Comparison of ENCODE assay signal across 23 cellular contexts in genomic region chr11:14668733-14669301, GRCh38. TPM values are rescaled to one million over a fixed set of nuclear protein-coding genes. Genes with fewer than 3 reads are reported as not detected.
DNase-seq lines count a peak whose midpoint lies in the region; ATAC-seq and TF ChIP-seq lines count a peak whose summit lies in the region.
"Had no signal": no experiment of that assay in that cellular context is flagged by ENCODE, and none has a peak within 500 bp of the region (broad histone marks: within the 10 kb centered on the region; RNA-seq: fewer than 3 reads in every experiment).

No MANE protein-coding gene starts in this region.

- no peaks in the 10 kb centered on the region for H3K36me3 ChIP-seq in hepatocyte (replicated peaks; ENCODE audit: insufficient read depth, low read depth)

- H3K9me2 ChIP-seq in hepatocyte (replicated peaks; ENCODE audit: insufficient read depth) = no peaks in the 10 kb centered on the region

- peak overlapping the region; percentile 2 for H3K27ac Mint-ChIP-seq in activated CD4-positive, alpha-beta T cell treated with anti-CD3 and anti-CD28 coated beads, Interleukin-2, amount 10 ng/mL, durations not matched to agents 24 days and 14 days
- peak overlapping the region; percentile 13 for H3K27ac Mint-ChIP-seq in activated CD8-positive, alpha-beta T cell treated with anti-CD3 and anti-CD28 coated beads for 36 hours
- H3K27ac Mint-ChIP-seq: stimulated activated memory B cell treated with anti-CD40 and anti-IgM and Interleukin-4, amounts not matched to agents 10 μg/mL and 1 μg/mL and 100 μg/mL, for 72 hours had no signal

- peak overlapping the region; percentile 21 for H3K4me2 ChIP-seq in hepatocyte
- H3K4me2 ChIP-seq: KMS-11 had no signal

- no peaks in the 10 kb centered on the region for H3K27me3 Mint-ChIP-seq in activated CD4-positive, alpha-beta T cell treated with anti-CD3 and anti-CD28 coated beads, Interleukin-2, amount 10 ng/mL, durations not matched to agents 24 days and 14 days
- no peaks in the 10 kb centered on the region for H3K27me3 Mint-ChIP-seq in activated CD8-positive, alpha-beta T cell treated with anti-CD3 and anti-CD28 coated beads for 36 hours
- H3K27me3 Mint-ChIP-seq: stimulated activated memory B cell treated with anti-CD40 and anti-IgM and Interleukin-4, amounts not matched to agents 10 μg/mL and 1 μg/mL and 100 μg/mL, for 72 hours had no signal

- POLR2A ChIA-PET in activated CD8-positive, alpha-beta T cell treated with anti-CD3 and anti-CD28 coated beads for 36 hours (lab: Charles Lee) = interaction anchor here (0.9 kb wide), 1 partner anchor 15 kb away, joined by 3 read pairs; no protein-coding TSS in a partner anchor

- H3K36me3 Mint-ChIP-seq in activated CD4-positive, alpha-beta T cell treated with anti-CD3 and anti-CD28 coated beads, Interleukin-2, amount 10 ng/mL, durations not matched to agents 24 days and 14 days (ENCODE audit: low read depth) = peaks cover 58% of the 10 kb centered on the region
- peaks cover 61% of the 10 kb centered on the region for H3K36me3 Mint-ChIP-seq in activated CD8-positive, alpha-beta T cell treated with anti-CD3 and anti-CD28 coated beads for 36 hours (ENCODE audit: low read depth)
- H3K36me3 Mint-ChIP-seq: stimulated activated memory B cell treated with anti-CD40 and anti-IgM and Interleukin-4, amounts not matched to agents 10 μg/mL and 1 μg/mL and 100 μg/mL, for 72 hours had no signal

- ATAC-seq in activated CD8-positive, alpha-beta T cell treated with anti-CD3 and anti-CD28 coated beads for 36 hours = peak; percentile 43
- ATAC-seq in stimulated activated naive CD8-positive, alpha-beta T cell treated with anti-CD3 and anti-CD28 coated beads, Interleukin-15, Interleukin-2, amounts not matched to agents 100 U/mL and 50 U/mL, for 24 hours = peak; percentile 14
- ATAC-seq in SK-N-SH treated with all-trans-retinoic acid at 6 μM for 48 hours (no peak), GM21786 (IDR thresholded peaks at IDR 0.05; ENCODE audit: unreplicated experiment) (no peak), GM21528 (IDR thresholded peaks at IDR 0.05; ENCODE audit: low FRiP score, unreplicated experiment) (no peak)
- ATAC-seq: esophagus mucosa; GM12878; psoas muscle; stimulated activated memory B cell treated with anti-CD40 and anti-IgM and Interleukin-4, amounts not matched to agents 10 μg/mL and 1 μg/mL and 100 μg/mL, for 72 hours had no signal

- H3K9me3 Mint-ChIP-seq in activated CD4-positive, alpha-beta T cell treated with anti-CD3 and anti-CD28 coated beads, Interleukin-2, amount 10 ng/mL, durations not matched to agents 24 days and 14 days = peaks cover 10% of the 10 kb centered on the region
- peaks cover 15% of the 10 kb centered on the region for H3K9me3 Mint-ChIP-seq in activated CD8-positive, alpha-beta T cell treated with anti-CD3 and anti-CD28 coated beads for 36 hours

- CTCF ChIA-PET in activated CD8-positive, alpha-beta T cell treated with anti-CD3 and anti-CD28 coated beads for 36 hours (lab: Charles Lee) = interaction anchor here (1.1 kb wide), 2 partner anchors 15 to 105 kb away, joined by 3 read pairs; no protein-coding TSS in a partner anchor

- DNase-seq in activated CD4-positive, alpha-beta T cell treated with anti-CD3 and anti-CD28 coated beads, Interleukin-2, amount 10 ng/mL, durations not matched to agents 24 days and 14 days = no peak
- no peak for DNase-seq in activated CD4-positive, alpha-beta T cell treated with anti-CD3 and anti-CD28 coated beads for 1 hour
- no peak for DNase-seq in activated CD8-positive, alpha-beta T cell treated with anti-CD3 and anti-CD28 coated beads for 36 hours
- DNase-seq in hepatocyte (ENCODE audit: low spot score) = no peak
- no peak for DNase-seq in stimulated activated naive CD8-positive, alpha-beta T cell treated with anti-CD3 and anti-CD28 coated beads, Interleukin-15, Interleukin-2, amounts not matched to agents 100 U/mL and 50 U/mL, for 24 hours
- DNase-seq: activated CD4-positive, alpha-beta T cell treated with anti-CD3 and anti-CD28 coated beads for 4 hours; activated naive CD4-positive, alpha-beta T cell; DMS79 treated with DMSO at 0.1 percent for 48 hours; effector CD4-positive, alpha-beta T cell; hippocampal formation; mammary epithelial cell; NCI-H526 treated with DMSO at 0.1 percent for 48 hours; psoas muscle; T1000 had no signal

- TF ChIP-seq CTCF in activated CD8-positive, alpha-beta T cell treated with anti-CD3 and anti-CD28 coated beads for 36 hours (IDR thresholded peaks at IDR 0.05) = no peak
- TF ChIP-seq CTCF in hepatocyte (IDR thresholded peaks at IDR 0.05; ENCODE audit: poor library complexity) = no peak

- WGBS in hepatocyte (ENCODE audit: low lambda C conversion rate, missing lambda C conversion rate) = 60% methylated on average over 6 of the region's 6 CpGs

- H2AFZ ChIP-seq in hepatocyte = no peak overlapping the region

- H3K4me1 ChIP-seq in hepatocyte (ENCODE audit: insufficient read depth) = peaks cover 8% of the 10 kb centered on the region
- H3K4me1 ChIP-seq: psoas muscle had no signal

- H3K27ac ChIP-seq in hepatocyte = no peak overlapping the region
- H3K27ac ChIP-seq: 22Rv1, KMS-11, psoas muscle had no signal

- H4K20me1 ChIP-seq in hepatocyte (ENCODE audit: insufficient read depth, poor library complexity, severe bottlenecking) = no peaks in the 10 kb centered on the region

- no peak overlapping the region for H3K4me3 Mint-ChIP-seq in activated CD4-positive, alpha-beta T cell treated with anti-CD3 and anti-CD28 coated beads, Interleukin-2, amount 10 ng/mL, durations not matched to agents 24 days and 14 days
- H3K4me3 Mint-ChIP-seq in activated CD8-positive, alpha-beta T cell treated with anti-CD3 and anti-CD28 coated beads for 36 hours = no peak overlapping the region
- H3K4me3 Mint-ChIP-seq: stimulated activated memory B cell treated with anti-CD40 and anti-IgM and Interleukin-4, amounts not matched to agents 10 μg/mL and 1 μg/mL and 100 μg/mL, for 72 hours had no signal

- H3K4me1 Mint-ChIP-seq in activated CD4-positive, alpha-beta T cell treated with anti-CD3 and anti-CD28 coated beads, Interleukin-2, amount 10 ng/mL, durations not matched to agents 24 days and 14 days = peaks cover 29% of the 10 kb centered on the region
- H3K4me1 Mint-ChIP-seq in activated CD8-positive, alpha-beta T cell treated with anti-CD3 and anti-CD28 coated beads for 36 hours (ENCODE audit: low read depth) = peaks cover 45% of the 10 kb centered on the region

- no peaks in the 10 kb centered on the region for H3K27me3 ChIP-seq in hepatocyte

- no peak overlapping the region for H3K4me3 ChIP-seq in hepatocyte
- H3K4me3 ChIP-seq: GM12878, psoas muscle had no signal

- intact Hi-C loops in activated CD4-positive, alpha-beta T cell treated with anti-CD3 and anti-CD28 coated beads, Interleukin-2, amount 10 ng/mL, durations not matched to agents 24 days and 14 days (cut with micrococcal nuclease) = no loop called here
- intact Hi-C loops in activated CD8-positive, alpha-beta T cell treated with anti-CD3 and anti-CD28 coated beads for 36 hours (cut with micrococcal nuclease) = no loop called here

- H3K79me2 ChIP-seq in hepatocyte = no peaks in the 10 kb centered on the region

- H3K9me3 ChIP-seq in hepatocyte (ENCODE audit: low read depth) = no peaks in the 10 kb centered on the region
- H3K9me3 ChIP-seq: psoas muscle had no signal

TF ChIP-seq in SK-N-SH treated with all-trans-retinoic acid at 6 μM for 48 hours, 23 proteins besides CTCF, POLR2A, EP300 and RAD21:
- no peak for TF ChIP-seq PATZ1 (CRISPR knock-in tag; IDR thresholded peaks at IDR 0.05; ENCODE audit: borderline replicate concordance)
- no peak for TF ChIP-seq SNAI2 (CRISPR knock-in tag; IDR thresholded peaks at IDR 0.05)
- no peak for TF ChIP-seq GLIS3 (CRISPR knock-in tag; IDR thresholded peaks at IDR 0.05)
- no peak for TF ChIP-seq CSDC2 (CRISPR knock-in tag; IDR thresholded peaks at IDR 0.05)
- no peak for TF ChIP-seq OSR1 (CRISPR knock-in tag; IDR thresholded peaks at IDR 0.05)
- no peak for TF ChIP-seq PPARA (CRISPR knock-in tag; IDR thresholded peaks at IDR 0.05; ENCODE audit: borderline replicate concordance)
- TF ChIP-seq BACH2 (CRISPR knock-in tag; IDR thresholded peaks at IDR 0.05; ENCODE audit: borderline replicate concordance) = no peak
TF ChIP-seq in SK-N-SH treated with all-trans-retinoic acid at 6 μM for 48 hours: peak in this region for 0.

RNA-seq across cellular contexts. Expression of gene PDE3B, which starts 25.2 kb away (rescaled TPM):
- 49.3 and 52.8 TPM in 2 replicates for total RNA-seq in activated CD4-positive, alpha-beta T cell treated with anti-CD3 and anti-CD28 coated beads, Interleukin-2, amount 10 ng/mL, durations not matched to agents 24 days and 14 days
- total RNA-seq in activated CD8-positive, alpha-beta T cell treated with anti-CD3 and anti-CD28 coated beads for 36 hours = 10 to 100 TPM; 42.3 to 43.1 TPM
- 45.4 and 46.3 TPM in 2 replicates for total RNA-seq in hepatocyte
- polyA plus RNA-seq in hepatocyte = 10.9 and 15.8 TPM in 2 replicates
- total RNA-seq: HT1080, mammary epithelial cell had no signal

Comparison
In these comparisons a context has a peak if more than half of its experiments do, and no peak if none do; other contexts are left out.
1. ATAC-seq: peak in activated CD8-positive, alpha-beta T cell treated with anti-CD3 and anti-CD28 coated beads for 36 hours (single experiment) and stimulated activated naive CD8-positive, alpha-beta T cell treated with anti-CD3 and anti-CD28 coated beads, Interleukin-15, Interleukin-2, amounts not matched to agents 100 U/mL and 50 U/mL, for 24 hours (single experiment); none in SK-N-SH treated with all-trans-retinoic acid at 6 μM for 48 hours (single experiment), GM21786 (single experiment) and GM21528 (single experiment).